In genomic region chr10:132593900-132594876, GRCh38 we compare ENCODE assay signal across 9 cellular contexts. TPM values are rescaled to one million over a fixed set of nuclear protein-coding genes. Genes with fewer than 3 reads are reported as not detected.
A peak's percentile ranks its signal among the peaks of the same experiment; 100 is the strongest.
DNase-seq lines count a peak whose midpoint lies in the region; ATAC-seq and TF ChIP-seq lines count a peak whose summit lies in the region.
"Had no signal": no experiment of that assay in that cellular context is flagged by ENCODE, and none has a peak within 500 bp of the region (broad histone marks: within the 10 kb centered on the region; RNA-seq: fewer than 3 reads in every experiment).

No MANE protein-coding gene starts in this region.

- H3K36me3 Mint-ChIP-seq in neural crest cell (ENCODE audit: low read depth): peaks cover 5% of the 10 kb centered on the region

- H3K9me2 ChIP-seq in Karpas-422 (replicated peaks; ENCODE audit: insufficient read depth, low read length) (no peaks in the 10 kb centered on the region), PC-3 (replicated peaks; ENCODE audit: low read length) (no peaks in the 10 kb centered on the region)

- H3K36me3 ChIP-seq in Karpas-422 (ENCODE audit: insufficient read depth, low read length) (no peaks in the 10 kb centered on the region; the same call in 1 of the 2 replicates), PC-3 (ENCODE audit: low read depth, low read length) (no peaks in the 10 kb centered on the region)

- H3K9ac ChIP-seq in Karpas-422 (ENCODE audit: low read length): no peak overlapping the region
- H3K9ac ChIP-seq in PC-3 (ENCODE audit: low read length): no peak overlapping the region

- H3K27ac ChIP-seq in Karpas-422 (ENCODE audit: low read length) (peak overlapping the region; percentile 3; the same call in 1 of the 2 replicates), PC-3 (ENCODE audit: low read length) (no peak overlapping the region)

- H3K4me2 ChIP-seq in Karpas-422 (ENCODE audit: low read depth, low read length, poor library complexity, severe bottlenecking) (peak overlapping the region; percentile 9), PC-3 (ENCODE audit: low read length) (no peak overlapping the region)

- no peak overlapping the region for H3K4me3 Mint-ChIP-seq in neural crest cell

- POLR2A ChIA-PET in HEK293T (lab: Yijun Ruan, JAX): no interaction called here
- POLR2A ChIA-PET in PC-3 (lab: Charles Lee; ENCODE audit: unreplicated experiment): no interaction called here

- H3K4me3 ChIP-seq in Karpas-422 (ENCODE audit: low read length): no peak overlapping the region
- no peak overlapping the region for H3K4me3 ChIP-seq in PC-3 (ENCODE audit: low read length)

- CTCF ChIA-PET in HEK293T (lab: Yijun Ruan, JAX) (no interaction called here), PC-3 (lab: Charles Lee) (no interaction called here)

- no peak overlapping the region for H2AFZ ChIP-seq in Karpas-422 (ENCODE audit: low read length)
- H2AFZ ChIP-seq in PC-3 (ENCODE audit: low read length): no peak overlapping the region

- intact Hi-C loops in PC-3 (cut with micrococcal nuclease): no loop called here

- H3K79me2 ChIP-seq in Karpas-422 (ENCODE audit: low read length) (no peaks in the 10 kb centered on the region), PC-3 (ENCODE audit: low read length) (peaks cover 85% of the 10 kb centered on the region)

- H3K27me3 Mint-ChIP-seq in neural crest cell (ENCODE audit: low read depth): no peaks in the 10 kb centered on the region

- H4K20me1 ChIP-seq in Karpas-422 (ENCODE audit: insufficient read depth, low read depth, low read length) (peaks cover 5% of the 10 kb centered on the region; the same call in 1 of the 2 replicates), PC-3 (ENCODE audit: low read length) (no peaks in the 10 kb centered on the region)

- BruUV-seq in PC-3 (replicated peaks; lab: Mats Ljungman, UMichigan): no TSS peak

- H3K27me3 ChIP-seq in Karpas-422 (ENCODE audit: low read length) (no peaks in the 10 kb centered on the region), PC-3 (ENCODE audit: low read length) (no peaks in the 10 kb centered on the region)

- H3K4me1 ChIP-seq in Karpas-422 (ENCODE audit: low read length): peaks cover 62% of the 10 kb centered on the region
- H3K4me1 ChIP-seq in PC-3 (ENCODE audit: insufficient read depth, low read length): peaks cover 39% of the 10 kb centered on the region

- TF ChIP-seq CTCF in neural crest cell (conservative IDR thresholded peaks at IDR 0.05) (no peak), PC-3 (conservative IDR thresholded peaks at IDR 0.05; ENCODE audit: low read depth, low read length) (no peak)

- peak; percentile 35 for ATAC-seq in GM18861 (IDR thresholded peaks at IDR 0.05; ENCODE audit: unreplicated experiment)
- ATAC-seq in GM21619 (IDR thresholded peaks at IDR 0.05; ENCODE audit: unreplicated experiment): peak; percentile 63
- ATAC-seq in PC-3: no peak

- no peaks in the 10 kb centered on the region for H3F3A ChIP-seq in PC-3 (ENCODE audit: low read length, unreplicated experiment)

- peak overlapping the region; percentile 35 for H3K27ac Mint-ChIP-seq in neural crest cell (ENCODE audit: unreplicated experiment)

- no peaks in the 10 kb centered on the region for H3K9me3 Mint-ChIP-seq in neural crest cell

- DNase-seq in Karpas-422: no peak
- no peak for DNase-seq in neural crest cell (ENCODE audit: low read depth, low spot score)
- no peak for DNase-seq in HEK293T (ENCODE audit: extremely low spot score)
- no peak for DNase-seq in PC-3
- no peak for DNase-seq in T1000 (lab: John Stamatoyannopoulos, UW)
- DNase-seq in stimulated activated CD4-positive, alpha-beta T cell treated with anti-CD3 and anti-CD28 coated beads, Interleukin-1b, Interleukin-23, amount 100 ng/mL, for 48 hours: no peak
- DNase-seq: NCI-H226 had no signal

- H3K9me3 ChIP-seq in Karpas-422 (ENCODE audit: low read length): no peaks in the 10 kb centered on the region
- H3K9me3 ChIP-seq in PC-3 (ENCODE audit: low read length): no peaks in the 10 kb centered on the region

- H3K4me1 Mint-ChIP-seq in neural crest cell: peaks cover 30% of the 10 kb centered on the region

TF ChIP-seq in HEK293T, 16 proteins besides CTCF, POLR2A, EP300 and RAD21:
- TF ChIP-seq FOXK2 (IDR thresholded peaks at IDR 0.05) (no peak), BHLHE40 (IDR thresholded peaks at IDR 0.05; ENCODE audit: borderline replicate concordance) (no peak), ZNF384 (IDR thresholded peaks at IDR 0.05) (no peak), NFRKB (IDR thresholded peaks at IDR 0.05) (no peak), ARNT (IDR thresholded peaks at IDR 0.05) (no peak), SP1 (IDR thresholded peaks at IDR 0.05) (no peak), FOXM1 (IDR thresholded peaks at IDR 0.05; ENCODE audit: borderline replicate concordance) (no peak)

RNA-seq across cellular contexts. Expression of gene INPP5A, which starts 56.6 kb away (rescaled TPM):
- 9.1 and 11.8 TPM in 2 replicates for total RNA-seq in Karpas-422 (2014; rRNA removed; shearing (Covaris generic); ENCODE audit: low replicate concordance)
- total RNA-seq in neural crest cell (34.8 and 35.4 TPM in 2 replicates), PC-3 (2014; rRNA removed) (22.6 and 27.8 TPM in 2 replicates)
